Comparison of ENCODE assay signal across 1 cellular context in genomic region chr17:30376621-30377452, GRCh38.
TF ChIP-seq lines count a peak whose summit lies in the region.

No MANE protein-coding gene starts in this region.

TF ChIP-seq in HepG2, 621 proteins besides CTCF, POLR2A, EP300 and RAD21 (continued from another document):
- TF ChIP-seq TBX2 (CRISPR knock-in tag; IDR thresholded peaks at IDR 0.05; ENCODE audit: borderline replicate concordance) (peak; percentile 81; the same call in 1 of the 2 replicates), HHEX (CRISPR knock-in tag; IDR thresholded peaks at IDR 0.05) (no peak), ZNF468 (CRISPR knock-in tag; IDR thresholded peaks at IDR 0.05) (no peak), ZFAT (CRISPR knock-in tag; conservative IDR thresholded peaks at IDR 0.05) (no peak), ZNF567 (CRISPR knock-in tag; IDR thresholded peaks at IDR 0.05; ENCODE audit: borderline replicate concordance) (no peak), IRF9 (CRISPR knock-in tag; IDR thresholded peaks at IDR 0.05; ENCODE audit: borderline replicate concordance) (no peak), KMT2A (CRISPR knock-in tag; IDR thresholded peaks at IDR 0.05) (no peak), ADNP (CRISPR knock-in tag; IDR thresholded peaks at IDR 0.05) (no peak), ZNF282 (IDR thresholded peaks at IDR 0.05; ENCODE audit: partially characterized antibody) (no peak), ZSCAN12 (CRISPR knock-in tag; IDR thresholded peaks at IDR 0.05) (no peak), BCLAF1 (IDR thresholded peaks at IDR 0.05) (no peak), ZBTB25 (CRISPR knock-in tag; IDR thresholded peaks at IDR 0.05) (peak; percentile 55; the same call in 1 of the 2 replicates), MED13 (CRISPR knock-in tag; IDR thresholded peaks at IDR 0.05) (no peak)
TF ChIP-seq in HepG2: peak in this region for 121.
